Comparison of ENCODE assay signal across 8 cellular contexts in genomic region chr17:8630227-8630801, GRCh38. TPM values are rescaled to one million over a fixed set of nuclear protein-coding genes. Genes with fewer than 3 reads are reported as not detected.
A peak's percentile ranks its signal among the peaks of the same experiment; 100 is the strongest.
DNase-seq lines count a peak whose midpoint lies in the region; ATAC-seq and TF ChIP-seq lines count a peak whose summit lies in the region.

MYH10 (minus strand) TSS chr17:8630725; CDS start chr17:8623246, 7,479 bp downstream.

- H3K27ac ChIP-seq in A673 (ENCODE audit: low read depth, low read length, poor library complexity, severe bottlenecking): peak within 1 kb of the TSS; percentile 92
- peak within 1 kb of the TSS; percentile 99 for H3K27ac ChIP-seq in HUES64 (ENCODE audit: low read depth, low read length)
- H3K27ac ChIP-seq in caudate nucleus (ENCODE audit: low read depth, low read length): peak within 1 kb of the TSS; percentile 88
- peak within 1 kb of the TSS; percentile 98 to 99 for H3K27ac ChIP-seq in thoracic aorta

- H3K4me1 ChIP-seq in A673 (ENCODE audit: insufficient read depth, low read length, poor library complexity, severe bottlenecking) (peaks cover 24% of the 10 kb centered on the region), HUES64 (ENCODE audit: insufficient read depth, low read length) (peaks cover 24% of the 10 kb centered on the region), thoracic aorta (ENCODE audit: control insufficient read depth in 1 of 2, low read depth in 2 of 2) (peaks cover 7 to 31% of the 10 kb centered on the region in 2 donors)

- H3K9ac ChIP-seq in HUES64 (ENCODE audit: low read depth, low read length): peak within 1 kb of the TSS; percentile 96

- intact Hi-C loops in A673 (cut with micrococcal nuclease; ENCODE audit: unreplicated experiment): no loop called here
- intact Hi-C loops in lower leg skin (cut with DNase I; ENCODE audit: low total_unique reads): no loop called here

- no peak for TF ChIP-seq POLR2A in lower leg skin (IDR thresholded peaks at IDR 0.05)

- H3K4me3 ChIP-seq in A673 (ENCODE audit: low read depth, low read length, poor library complexity, severe bottlenecking): peak within 1 kb of the TSS; percentile 98
- peak within 1 kb of the TSS; percentile 93 for H3K4me3 ChIP-seq in HUES64 (ENCODE audit: low read length)
- H3K4me3 ChIP-seq in lower leg skin (ENCODE audit: low read depth, poor library complexity, severe bottlenecking): peak within 1 kb of the TSS; percentile 73
- peak within 1 kb of the TSS; percentile 93 for H3K4me3 ChIP-seq in thoracic aorta

- ATAC-seq in thoracic aorta (ENCODE audit: insufficient number of reproducible peaks, low FRiP score, low read depth) (peak; percentile 5), GM21576 (IDR thresholded peaks at IDR 0.05; ENCODE audit: unreplicated experiment) (no peak), GM18858 (IDR thresholded peaks at IDR 0.05; ENCODE audit: unreplicated experiment) (no peak)

- TF ChIP-seq CTCF in A673 (conservative IDR thresholded peaks at IDR 0.05; ENCODE audit: low read depth, low read length) (peak; percentile 38; the same call in 1 of the 2 replicates), lower leg skin (IDR thresholded peaks at IDR 0.05) (no peak), thoracic aorta (IDR thresholded peaks at IDR 0.05) (peak; percentile 46)

- under 1% methylated on average over 33 of the region's 33 CpGs for WGBS in HUES64
- 1% methylated on average over 30 to 33 of the region's 33 CpGs for WGBS in lower leg skin, 2 donors

- CTCF ChIA-PET in A673 (lab: Charles Lee): interaction anchor here (0.6 to 1.0 kb wide), 3 partner anchors 10 to 296 kb away, joined by 3 to 4 read pairs (median 3); no protein-coding TSS in a partner anchor

- BruUV-seq in A673 (replicated peaks; lab: Mats Ljungman, UMichigan): no TSS peak

- no peaks in the 10 kb centered on the region for H3K9me3 ChIP-seq in A673 (ENCODE audit: low read depth, low read length, poor library complexity, severe bottlenecking)
- no peaks in the 10 kb centered on the region for H3K9me3 ChIP-seq in HUES64 (ENCODE audit: insufficient read depth, low read depth, low read length)
- H3K9me3 ChIP-seq in thoracic aorta: no peaks in the 10 kb centered on the region

- POLR2A ChIA-PET in A673 (lab: Charles Lee; ENCODE audit: low non-redundant PET): interaction anchor here (0.6 kb wide), 1 partner anchor 98 kb away, joined by 3 read pairs; no protein-coding TSS in a partner anchor

- DNase-seq in A673 (ENCODE audit: low spot score): peak; percentile 15
- peak in 6 of 61 donors; percentile 23 to 47 (median 38) for DNase-seq in caudate nucleus (lab: John Stamatoyannopoulos, UW)
- DNase-seq in lower leg skin (ENCODE audit: low spot score in 2 of 2): peak in 1 of 2 donors; percentile 89
- DNase-seq in thoracic aorta (ENCODE audit: low spot score): no peak
- DNase-seq in NCI-H1694 treated with DMSO at 0.1 percent for 48 hours (lab: John Stamatoyannopoulos, UW): no peak

- no peaks in the 10 kb centered on the region for H3K27me3 ChIP-seq in A673 (replicated peaks; ENCODE audit: insufficient read depth, low read depth, low read length, poor library complexity)
- no peaks in the 10 kb centered on the region for H3K27me3 ChIP-seq in HUES64 (ENCODE audit: insufficient read depth, low read length)
- H3K27me3 ChIP-seq in thoracic aorta (replicated peaks; ENCODE audit: insufficient read depth): no peaks in the 10 kb centered on the region

- H3K36me3 ChIP-seq in A673 (ENCODE audit: insufficient read depth, low read length, poor library complexity, severe bottlenecking) (no peaks in the 10 kb centered on the region), HUES64 (ENCODE audit: insufficient read depth, low read length) (no peaks in the 10 kb centered on the region), thoracic aorta (no peaks in the 10 kb centered on the region)

RNA-seq across cellular contexts. Expression of gene MYH10, which starts in this region (rescaled TPM):
- 129 and 167 TPM in 2 replicates for total RNA-seq in A673 (2021)
- polyA plus RNA-seq in HUES64 (2013, experiment 1 of 2): 130 TPM
- polyA plus RNA-seq in HUES64 (2013, experiment 2 of 2): 135 TPM
- 10 to 100 TPM in 2 of 4 donors, 1 to 10 TPM in 2; 6.7 to 17.2 (median 11.4) TPM for total RNA-seq in lower leg skin
- total RNA-seq in thoracic aorta: 1,000 to 10,000 TPM; 1,436 to 1,719 TPM

Comparison
In these comparisons a context has a peak if more than half of its experiments do, and no peak if none do; other contexts are left out.
1. CTCF ChIP-seq: peak in A673 (single experiment) and thoracic aorta (single experiment); none in lower leg skin (0 of 3).
2. Peak in every context shown above with its lines, with median percentiles within 50 percentile points of each other: H3K27ac ChIP-seq and H3K4me3 ChIP-seq.